ENCODE assay signal across 8 cellular contexts in the genomic region with DNA sequence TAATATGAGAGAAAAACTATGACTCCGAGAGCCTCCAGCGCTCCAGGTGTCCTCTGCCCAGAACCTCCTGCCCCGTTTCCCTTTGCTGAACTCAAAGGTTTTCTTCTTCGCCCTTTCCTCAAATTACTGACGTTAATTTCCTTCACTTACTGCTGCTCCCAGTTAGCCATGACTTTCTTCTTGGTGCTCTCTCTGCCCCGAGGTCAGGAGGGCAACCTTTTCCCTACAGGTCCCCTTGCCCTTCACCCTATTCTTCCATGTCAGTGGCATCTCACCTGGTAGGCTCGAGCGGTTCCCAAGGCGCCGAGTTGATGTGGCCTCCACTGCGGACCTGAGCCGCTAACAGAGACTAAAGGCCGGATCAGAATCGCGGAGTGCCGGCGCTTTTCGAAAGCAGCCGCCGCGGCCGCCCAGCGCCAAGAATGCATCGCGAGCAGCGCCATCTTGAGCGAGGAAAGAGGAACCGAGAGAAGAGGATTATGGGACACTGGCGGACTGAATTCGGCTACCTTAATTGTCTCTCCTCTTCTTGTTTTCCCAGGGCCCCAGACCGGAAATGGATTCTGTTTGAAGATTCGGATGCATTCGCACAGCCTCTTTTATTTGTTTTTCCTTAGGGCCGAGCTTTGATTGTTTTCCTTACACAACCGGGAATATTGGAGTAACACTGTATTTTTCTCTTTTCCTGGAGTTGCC. TPM values are rescaled to one million over a fixed set of nuclear protein-coding genes. Genes with fewer than 3 reads are reported as not detected.
A peak's percentile ranks its signal among the peaks of the same experiment; 100 is the strongest.
DNase-seq lines count a peak whose midpoint lies in the region; ATAC-seq, FAIRE-seq and TF ChIP-seq lines count a peak whose summit lies in the region.

Gene ABCB7 (minus strand): TSS at position 454 of the 696 bp plus-strand sequence. CDS start 11 bp downstream, at position 443.

- peak within 1 kb of the TSS; percentile 98 for H3K4me3 Mint-ChIP-seq in mesothelial cell of epicardium

- H3K27ac Mint-ChIP-seq in mesothelial cell of epicardium, result peak within 1 kb of the TSS; percentile 97

- peaks cover 4% of the 10 kb centered on the region for H3K4me1 ChIP-seq in endothelial cell of umbilical vein (ENCODE audit: control insufficient read depth, extremely low read depth, insufficient read depth, low read length)

- no peaks in the 10 kb centered on the region for H3K9me3 ChIP-seq in endothelial cell of umbilical vein (replicated peaks; ENCODE audit: control insufficient read depth, insufficient read depth, low read length)

- peak within 1 kb of the TSS; percentile 53 to 83 (median 66) for H3K4me3 ChIP-seq in endothelial cell of umbilical vein (replicated peaks in 1 of 3; ENCODE audit: insufficient read depth in 1 of 3, low read depth in 1 of 3, low read length in 3 of 3)

- H3K4me1 Mint-ChIP-seq in mesothelial cell of epicardium, result peaks cover 14% of the 10 kb centered on the region

- intact Hi-C loops in endothelial cell of umbilical vein (cut with micrococcal nuclease), result loop anchor here (1.0 to 5.0 kb wide), 2 partner anchors 116 to 542 kb away; partner anchors contain the start of genes RLIM and UPRT

- peak; percentile 98 for FAIRE-seq in endothelial cell of umbilical vein (lab: Jason Lieb, UNC)

- no TSS peak for BruUV-seq in endothelial cell of umbilical vein (replicated peaks; lab: Mats Ljungman, UMichigan)

- H3K79me2 ChIP-seq in endothelial cell of umbilical vein (ENCODE audit: control insufficient read depth, insufficient read depth, low read length), result peaks cover 6% of the 10 kb centered on the region

- no peaks in the 10 kb centered on the region for H4K20me1 ChIP-seq in endothelial cell of umbilical vein (replicated peaks; ENCODE audit: control insufficient read depth, extremely low read depth, insufficient read depth, low read length)

- H2AFZ ChIP-seq in endothelial cell of umbilical vein (ENCODE audit: low read depth, low read length), result peak within 1 kb of the TSS; percentile 91

- peak within 1 kb of the TSS; percentile 84 for H3K4me2 ChIP-seq in endothelial cell of umbilical vein (ENCODE audit: insufficient read depth, low read length)

- peaks cover 10% of the 10 kb centered on the region for H3K9me3 Mint-ChIP-seq in mesothelial cell of epicardium

- peak; percentile 29 for DNase-seq in CMK (ENCODE audit: low read depth)
- DNase-seq in HT1080 (ENCODE audit: low read depth), result peak; percentile 51
- peak; percentile 63 for DNase-seq in NOMO-1 treated with DMSO at 0.1 percent for 48 hours (lab: John Stamatoyannopoulos, UW; ENCODE audit: unreplicated experiment)
- DNase-seq in activated CD8-positive, alpha-beta memory T cell treated with anti-CD3 and anti-CD28 coated beads, Interleukin-2, amount 50 U/mL, for 24 hours (ENCODE audit: extremely low read depth), result peak; percentile 6
- DNase-seq in endothelial cell of umbilical vein (ENCODE audit: low read depth, low spot score), result peak; percentile 63
- DNase-seq in mesothelial cell of epicardium (ENCODE audit: low spot score in 2 of 2, unreplicated experiment in 2 of 2), result peak in 1 of 2 experiments; percentile 68
- DNase-seq in stimulated activated CD8-positive, alpha-beta memory T cell treated with anti-CD3 and anti-CD28 coated beads, Interleukin-15, amount 100 ng/mL, for 4 hours (ENCODE audit: low read depth in 2 of 2), result peak; percentile 16 to 25

- peak within 1 kb of the TSS; percentile 75 for H3K9ac ChIP-seq in endothelial cell of umbilical vein (replicated peaks; ENCODE audit: extremely low read depth, insufficient read depth, low read length)

- CTCF ChIA-PET in endothelial cell of umbilical vein (lab: Charles Lee), result no interaction called here

- H3K36me3 Mint-ChIP-seq in mesothelial cell of epicardium, result no peaks in the 10 kb centered on the region

- peak within 1 kb of the TSS; percentile 60 for H3K27ac ChIP-seq in endothelial cell of umbilical vein (ENCODE audit: insufficient read depth, low read depth, low read length)

- TF ChIP-seq POLR2A in endothelial cell of umbilical vein (IDR thresholded peaks at IDR 0.05; ENCODE audit: low read depth, low read length), result peak; percentile 48

- H3K36me3 ChIP-seq in endothelial cell of umbilical vein (ENCODE audit: control insufficient read depth in 2 of 2, extremely low read depth in 1 of 2, insufficient read depth in 2 of 2, low read length in 2 of 2), result no peaks in the 10 kb centered on the region

- peak; percentile 83 for ATAC-seq in GM19467 (IDR thresholded peaks at IDR 0.05; ENCODE audit: unreplicated experiment)

- peaks cover 3% of the 10 kb centered on the region for H3K27me3 Mint-ChIP-seq in mesothelial cell of epicardium (ENCODE audit: low read depth)

- H3K9me1 ChIP-seq in endothelial cell of umbilical vein (replicated peaks; ENCODE audit: control insufficient read depth, extremely low read depth, insufficient read depth, low read length), result no peaks in the 10 kb centered on the region

- dilution Hi-C loops in endothelial cell of umbilical vein (cut with MboI; ENCODE audit: extremely low pct_ligation_motif_present, low sequenced_read_pairs), result no loop called here

- H3K27me3 ChIP-seq in endothelial cell of umbilical vein (ENCODE audit: control insufficient read depth in 2 of 2, insufficient read depth in 2 of 2, low read length in 2 of 2), result no peaks in the 10 kb centered on the region

- TF ChIP-seq CTCF in endothelial cell of umbilical vein (IDR thresholded peaks at IDR 0.05; ENCODE audit: extremely low read depth in 1 of 2, insufficient read depth in 1 of 2, low read depth in 1 of 2, low read length in 2 of 2), result peak in 1 of 2 donors; percentile 11
- TF ChIP-seq CTCF in mesothelial cell of epicardium (IDR thresholded peaks at IDR 0.05; ENCODE audit: unreplicated experiment), result peak; percentile 13

- POLR2A ChIA-PET in endothelial cell of umbilical vein (lab: Charles Lee), result no interaction called here

TF ChIP-seq in endothelial cell of umbilical vein, 7 proteins besides CTCF, POLR2A, EP300 and RAD21:
- TF ChIP-seq POLR2AphosphoS5 (IDR thresholded peaks at IDR 0.05; ENCODE audit: insufficient read depth, low read depth, low read length) (peak; percentile 39), JUN (IDR thresholded peaks at IDR 0.05; ENCODE audit: borderline replicate concordance, insufficient read depth, insufficient read length, low read depth) (no peak)
TF ChIP-seq in endothelial cell of umbilical vein: peak in this region for 1.

RNA-seq across cellular contexts. Expression of gene ABCB7, which starts in this region (rescaled TPM):
- total RNA-seq in HT1080 (2014; rRNA removed; shearing (Covaris generic)), result 13.5 and 19.1 TPM in 2 replicates
- polyA plus RNA-seq in HT1080 (2015; cell fraction: cytosol; rRNA removed), result 15.1 and 21.0 TPM in 2 replicates
- 35.9 and 40.4 TPM in 2 replicates for polyA plus RNA-seq in HT1080 (2015; cell fraction: nucleus; rRNA removed)
- total RNA-seq in endothelial cell of umbilical vein (20.7 and 22.0 TPM in 2 replicates), mesothelial cell of epicardium (27.4 to 31.1 TPM (median 29.4 TPM) in 3 replicates)
- polyA plus RNA-seq in endothelial cell of umbilical vein, result 12.1 and 14.3 TPM in 2 replicates
- polyA plus RNA-seq in endothelial cell of umbilical vein (2011; cell fraction: cytosol; rRNA removed), result 11.3 and 14.5 TPM in 2 replicates
- 26.8 and 32.0 TPM in 2 replicates for polyA plus RNA-seq in endothelial cell of umbilical vein (2011; cell fraction: nucleus; rRNA removed)
- polyA plus RNA-seq in endothelial cell of umbilical vein (2012), result 17.6 and 20.8 TPM in 2 replicates
- 24.6 and 25.7 TPM in 2 replicates for polyA minus RNA-seq in endothelial cell of umbilical vein
- 28.2 TPM for polyA minus RNA-seq in endothelial cell of umbilical vein (2011; cell fraction: cytosol; rRNA and poly(A)+ RNA removed)
- polyA minus RNA-seq in endothelial cell of umbilical vein (2011; cell fraction: nucleus; rRNA and poly(A)+ RNA removed), result 18.2 and 20.6 TPM in 2 replicates
